ENCODE assay signal across 23 cellular contexts in genomic region chr19:33216198-33216830, GRCh38. TPM values are rescaled to one million over a fixed set of nuclear protein-coding genes. Genes with fewer than 3 reads are reported as not detected.
"Had no signal": no experiment of that assay in that cellular context is flagged by ENCODE, and none has a peak within 500 bp of the region (broad histone marks: within the 10 kb centered on the region; RNA-seq: fewer than 3 reads in every experiment).

No MANE protein-coding gene starts in this region.

- H3K27ac ChIP-seq: body of pancreas, colonic mucosa, esophagus muscularis mucosa, skin epidermis, tibial nerve, uterus had no signal

- H3K27ac Mint-ChIP-seq: activated CD4-positive, alpha-beta memory T cell treated with anti-CD3 and anti-CD28 coated beads for 36 hours; activated naive CD8-positive, alpha-beta T cell; natural killer cell; stimulated activated naive B cell treated with anti-CD40 and anti-IgM and Interleukin-4, amounts not matched to agents 10 μg/mL and 1 μg/mL and 100 μg/mL, for 72 hours; T-helper 2 cell treated with Interferon-gamma antibody and Interleukin-4, amounts not matched to agents 5 μg/mL and 100 μg/mL, for 36 hours had no signal

- H3K9me3 ChIP-seq: body of pancreas, colonic mucosa, esophagus muscularis mucosa, tibial nerve, uterus had no signal

- H3K36me3 Mint-ChIP-seq: activated CD4-positive, alpha-beta memory T cell treated with anti-CD3 and anti-CD28 coated beads for 36 hours; activated naive CD8-positive, alpha-beta T cell; natural killer cell; stimulated activated naive B cell treated with anti-CD40 and anti-IgM and Interleukin-4, amounts not matched to agents 10 μg/mL and 1 μg/mL and 100 μg/mL, for 72 hours had no signal

- H3K36me3 ChIP-seq: colonic mucosa, esophagus muscularis mucosa, tibial nerve, uterus had no signal

- H3K4me3 Mint-ChIP-seq: activated CD4-positive, alpha-beta memory T cell treated with anti-CD3 and anti-CD28 coated beads for 36 hours; activated naive CD8-positive, alpha-beta T cell; natural killer cell; stimulated activated naive B cell treated with anti-CD40 and anti-IgM and Interleukin-4, amounts not matched to agents 10 μg/mL and 1 μg/mL and 100 μg/mL, for 72 hours; T-helper 2 cell treated with Interferon-gamma antibody and Interleukin-4, amounts not matched to agents 5 μg/mL and 100 μg/mL, for 36 hours had no signal

- H3K27me3 ChIP-seq: body of pancreas, colonic mucosa, tibial nerve, uterus had no signal

- ATAC-seq: body of pancreas; natural killer cell; stimulated activated naive B cell treated with anti-CD40 and anti-IgM and Interleukin-4, amounts not matched to agents 10 μg/mL and 1 μg/mL and 100 μg/mL, for 72 hours had no signal

- H3K4me1 ChIP-seq: colonic mucosa, esophagus muscularis mucosa, uterus had no signal

- H3K4me1 Mint-ChIP-seq: natural killer cell; stimulated activated naive B cell treated with anti-CD40 and anti-IgM and Interleukin-4, amounts not matched to agents 10 μg/mL and 1 μg/mL and 100 μg/mL, for 72 hours had no signal

- H3K9me3 Mint-ChIP-seq: activated CD4-positive, alpha-beta memory T cell treated with anti-CD3 and anti-CD28 coated beads for 36 hours; natural killer cell; stimulated activated naive B cell treated with anti-CD40 and anti-IgM and Interleukin-4, amounts not matched to agents 10 μg/mL and 1 μg/mL and 100 μg/mL, for 72 hours; T-helper 2 cell treated with Interferon-gamma antibody and Interleukin-4, amounts not matched to agents 5 μg/mL and 100 μg/mL, for 36 hours had no signal

- H3K27me3 Mint-ChIP-seq: activated naive CD8-positive, alpha-beta T cell had no signal

- DNase-seq: activated CD4-positive, alpha-beta memory T cell treated with anti-CD3 and anti-CD28 coated beads for 36 hours; activated CD4-positive, alpha-beta T cell treated with anti-CD3 and anti-CD28 coated beads for 1 hour; activated gamma-delta T cell treated with Interleukin-2 at 50 U/mL for 16 hours; amniotic stem cell; body of pancreas; caudate nucleus; colonic mucosa; kidney glomerular epithelial cell; mesenchymal stem cell; natural killer cell; nucleus accumbens; retina; stimulated activated CD4-positive, alpha-beta T cell treated with anti-CD3 and anti-CD28 coated beads, Interleukin-15, amount 100 ng/mL, for 24 hours; stimulated activated CD4-positive, alpha-beta T cell treated with anti-CD3 and anti-CD28 coated beads, Interleukin-4, amount 100 ng/mL, for 1 hour; stimulated activated naive B cell treated with anti-CD40 and anti-IgM and Interleukin-4, amounts not matched to agents 10 μg/mL and 1 μg/mL and 100 μg/mL, for 72 hours; substantia nigra; uterus had no signal

- H3K4me3 ChIP-seq: body of pancreas, colonic mucosa, esophagus muscularis mucosa, skin epidermis, tibial nerve, uterus had no signal

RNA-seq across cellular contexts. Expression of gene SLC7A10, which starts 9.3 kb away (rescaled TPM):
- total RNA-seq: activated CD4-positive, alpha-beta memory T cell treated with anti-CD3 and anti-CD28 coated beads for 36 hours; colonic mucosa; esophagus muscularis mucosa; liver; natural killer cell; uterus had no signal
- polyA plus RNA-seq: liver had no signal
